Comparison of ENCODE assay signal across 8 cellular contexts in genomic region chr2:75646090-75646582, GRCh38. TPM values are rescaled to one million over a fixed set of nuclear protein-coding genes. Genes with fewer than 3 reads are reported as not detected.
A peak's percentile ranks its signal among the peaks of the same experiment; 100 is the strongest.
DNase-seq lines count a peak whose midpoint lies in the region; ATAC-seq and TF ChIP-seq lines count a peak whose summit lies in the region.

No MANE protein-coding gene starts in this region.

- H3K27ac Mint-ChIP-seq in activated naive CD4-positive, alpha-beta T cell treated with anti-CD3 and anti-CD28 coated beads, Interleukin-2, amount 10 ng/mL, durations not matched to agents 7 days and 5 days, result peak overlapping the region; percentile 89

- H3K4me3 Mint-ChIP-seq in activated naive CD4-positive, alpha-beta T cell treated with anti-CD3 and anti-CD28 coated beads, Interleukin-2, amount 10 ng/mL, durations not matched to agents 7 days and 5 days, result peak overlapping the region; percentile 91

- no peaks in the 10 kb centered on the region for H3K9me3 Mint-ChIP-seq in activated naive CD4-positive, alpha-beta T cell treated with anti-CD3 and anti-CD28 coated beads, Interleukin-2, amount 10 ng/mL, durations not matched to agents 7 days and 5 days

- H3K27ac ChIP-seq in Peyer's patch, result peak overlapping the region; percentile 59 to 87 (median 67)

- H3K36me3 ChIP-seq in Peyer's patch, result peaks cover 0 to 12% (median 0%) of the 10 kb centered on the region in 3 donors

- H3K27me3 Mint-ChIP-seq in activated naive CD4-positive, alpha-beta T cell treated with anti-CD3 and anti-CD28 coated beads, Interleukin-2, amount 10 ng/mL, durations not matched to agents 7 days and 5 days, result no peaks in the 10 kb centered on the region

- H3K27me3 ChIP-seq in Peyer's patch, result no peaks in the 10 kb centered on the region

- CTCF ChIA-PET in activated naive CD4-positive, alpha-beta T cell treated with anti-CD3 and anti-CD28 coated beads, Interleukin-2, amount 10 ng/mL, durations not matched to agents 7 days and 5 days (lab: Charles Lee), result interaction anchor here (1.1 to 2.3 kb wide), 3 partner anchors 15 to 30 kb away, joined by 3 to 7 read pairs (median 3); no protein-coding TSS in a partner anchor

- H3K4me1 Mint-ChIP-seq in activated naive CD4-positive, alpha-beta T cell treated with anti-CD3 and anti-CD28 coated beads, Interleukin-2, amount 10 ng/mL, durations not matched to agents 7 days and 5 days, result peaks cover 27% of the 10 kb centered on the region

- TF ChIP-seq POLR2A in Peyer's patch (IDR thresholded peaks at IDR 0.05), result no peak

- TF ChIP-seq CTCF in Peyer's patch (IDR thresholded peaks at IDR 0.05) (no peak), fibroblast of the aortic adventitia (IDR thresholded peaks at IDR 0.05; ENCODE audit: insufficient read depth, low read length) (no peak)

- no peak for DNase-seq in activated naive CD4-positive, alpha-beta T cell treated with anti-CD3 and anti-CD28 coated beads, Interleukin-2, amount 10 ng/mL, durations not matched to agents 7 days and 5 days
- no peak for DNase-seq in activated naive CD4-positive, alpha-beta T cell treated with Interleukin-2 at 50 U/mL for 16 hours
- DNase-seq in Peyer's patch (no peak), fibroblast of the aortic adventitia (ENCODE audit: low read depth) (no peak), skeletal muscle cell (ENCODE audit: low read depth) (no peak)
- DNase-seq in stimulated activated CD4-positive, alpha-beta T cell treated with anti-CD3 and anti-CD28 coated beads, Interleukin-1b, Interleukin-23, amount 100 ng/mL, for 48 hours, result no peak
- DNase-seq in stimulated activated CD4-positive, alpha-beta T cell treated with anti-CD3 and anti-CD28 coated beads, Interleukin-12 subunit alpha, Interleukin-12 subunit beta, amount 100 ng/mL, for 4 hours, result no peak

- H3K4me3 ChIP-seq in Peyer's patch, result peak overlapping the region; percentile 78 to 97 (median 91)
- H3K4me3 ChIP-seq in fibroblast of the aortic adventitia (ENCODE audit: low read depth, low read length), result peak overlapping the region; percentile 88
- peak overlapping the region; percentile 95 for H3K4me3 ChIP-seq in skeletal muscle cell (ENCODE audit: low read depth, low read length)

- H3K36me3 Mint-ChIP-seq in activated naive CD4-positive, alpha-beta T cell treated with anti-CD3 and anti-CD28 coated beads, Interleukin-2, amount 10 ng/mL, durations not matched to agents 7 days and 5 days, result peaks cover 26% of the 10 kb centered on the region

- ATAC-seq in GM21786 (IDR thresholded peaks at IDR 0.05; ENCODE audit: unreplicated experiment), result no peak

- H3K4me1 ChIP-seq in Peyer's patch, result peaks cover 0 to 17% (median 3%) of the 10 kb centered on the region in 4 donors

- H3K9me3 ChIP-seq in Peyer's patch, result no peaks in the 10 kb centered on the region

RNA-seq across cellular contexts. Expression of gene MRPL19, which starts 0.4 kb away (rescaled TPM):
- 10 to 100 TPM; 20.6 to 61.1 (median 26.8) TPM for total RNA-seq in Peyer's patch
- total RNA-seq in fibroblast of the aortic adventitia (ENCODE audit: low replicate concordance), result 38.0 and 150 TPM in 2 replicates
